ENCODE assay signal across 8 cellular contexts in genomic region chr20:37178839-37179670, GRCh38. TPM values are rescaled to one million over a fixed set of nuclear protein-coding genes. Genes with fewer than 3 reads are reported as not detected.
DNase-seq lines count a peak whose midpoint lies in the region; FAIRE-seq and TF ChIP-seq lines count a peak whose summit lies in the region.

Gene MROH8 (minus strand): TSS chr20:37179548.
Gene RPN2 (plus strand): TSS chr20:37179330. CDS start chr20:37179357, 27 bp downstream.

- H3K27me3 ChIP-seq in SJSA1 (replicated peaks) (no peaks in the 10 kb centered on the region), neuronal stem cell (ENCODE audit: control insufficient read depth in 3 of 3, insufficient read depth in 3 of 3, low read depth in 1 of 3, low read length in 3 of 3) (no peaks in the 10 kb centered on the region), subcutaneous abdominal adipose tissue (ENCODE audit: control insufficient read depth in 5 of 5, insufficient read depth in 4 of 5, low read length in 5 of 5) (no peaks in the 10 kb centered on the region)

- peak within 1 kb of the TSS; percentile 99 for H2BK120ac ChIP-seq in neuronal stem cell (ENCODE audit: low read depth, low read length)

- peak within 1 kb of the TSS; percentile 97 for H3K4me3 ChIP-seq in HFF-Myc (replicated peaks; ENCODE audit: low read depth, low read length)
- peak within 1 kb of the TSS; percentile 86 for H3K4me3 ChIP-seq in SJSA1
- H3K4me3 ChIP-seq in neuronal stem cell (ENCODE audit: low read length in 2 of 2) = peak within 1 kb of the TSS; percentile 90 to 93
- H3K4me3 ChIP-seq in subcutaneous abdominal adipose tissue (ENCODE audit: low read depth in 1 of 5, low read length in 5 of 5) = peak within 1 kb of the TSS; percentile 79 to 91 (median 88)

- peak within 1 kb of the TSS; percentile 67 for H3K4ac ChIP-seq in neuronal stem cell (ENCODE audit: low read length)

- peak within 1 kb of the TSS; percentile 99 for H3K9ac ChIP-seq in neuronal stem cell (ENCODE audit: low read depth, low read length, poor library complexity)
- peak within 1 kb of the TSS; percentile 86 to 99 (median 97) for H3K9ac ChIP-seq in subcutaneous abdominal adipose tissue (ENCODE audit: low read length in 5 of 5)

- no peak within 1 kb of the TSS for H2BK12ac ChIP-seq in neuronal stem cell (ENCODE audit: low read length)

- peak within 1 kb of the TSS; percentile 94 for H2BK5ac ChIP-seq in neuronal stem cell (ENCODE audit: low read length)

- H2AK5ac ChIP-seq in neuronal stem cell (ENCODE audit: low read depth, low read length) = peak within 1 kb of the TSS; percentile 96

- H3K9me3 ChIP-seq in SJSA1 (replicated peaks) = no peaks in the 10 kb centered on the region
- H3K9me3 ChIP-seq in neuronal stem cell (replicated peaks in 1 of 2; ENCODE audit: control insufficient read depth in 2 of 2, insufficient read depth in 1 of 2, low read depth in 1 of 2, low read length in 2 of 2) = no peaks in the 10 kb centered on the region
- no peaks in the 10 kb centered on the region for H3K9me3 ChIP-seq in subcutaneous abdominal adipose tissue (ENCODE audit: control insufficient read depth in 5 of 5, low read length in 5 of 5)

- WGBS in neuronal stem cell (ENCODE audit: extremely low coverage in 2 of 2, insufficient read length in 2 of 2, insufficient replicate concordance in 1 of 2), 2 donors = no CpG with 5 or more reads among the region's 77 CpGs

- H3K79me1 ChIP-seq in neuronal stem cell (ENCODE audit: low read depth, low read length) = peaks cover 5% of the 10 kb centered on the region

- intact Hi-C loops in activated naive CD4-positive, alpha-beta T cell treated with anti-CD3 and anti-CD28 coated beads for 36 hours (cut with micrococcal nuclease) = loop anchor here (1.0 to 2.0 kb wide), 6 partner anchors 10 to 854 kb away; partner anchors contain the start of genes BLCAP, RPRD1B, SAMHD1 and TTI1

- H3K18ac ChIP-seq in neuronal stem cell (ENCODE audit: low read length) = peak within 1 kb of the TSS; percentile 100

- H3K36me3 ChIP-seq in SJSA1 (peaks cover 32% of the 10 kb centered on the region), neuronal stem cell (replicated peaks in 1 of 2; ENCODE audit: control insufficient read depth in 2 of 2, insufficient read depth in 2 of 2, low read length in 2 of 2) (peaks cover 3 to 28% of the 10 kb centered on the region in 2 donors), subcutaneous abdominal adipose tissue (ENCODE audit: control insufficient read depth in 5 of 5, insufficient read depth in 5 of 5, low read length in 5 of 5) (peaks cover 0 to 7% (median 5%) of the 10 kb centered on the region in 5 donors)

- peak within 1 kb of the TSS; percentile 94 for H3K4me3 Mint-ChIP-seq in activated naive CD4-positive, alpha-beta T cell treated with anti-CD3 and anti-CD28 coated beads for 36 hours

- peak within 1 kb of the TSS; percentile 98 for H3K23ac ChIP-seq in neuronal stem cell (ENCODE audit: low read depth, low read length, poor library complexity)

- peak within 1 kb of the TSS; percentile 64 for H3K4me2 ChIP-seq in neuronal stem cell (ENCODE audit: insufficient read depth, low read length, poor library complexity, severe bottlenecking)

- H2AFZ ChIP-seq in neuronal stem cell (ENCODE audit: low read length) = peak within 1 kb of the TSS; percentile 100

- peak within 1 kb of the TSS; percentile 99 for H3K27ac ChIP-seq in SJSA1
- H3K27ac ChIP-seq in neuronal stem cell (replicated peaks; ENCODE audit: low read length) = peak within 1 kb of the TSS; percentile 85
- peak within 1 kb of the TSS; percentile 99 for H3K27ac ChIP-seq in subcutaneous abdominal adipose tissue (ENCODE audit: low read depth, low read length)

- no peaks in the 10 kb centered on the region for H3K9me3 Mint-ChIP-seq in activated naive CD4-positive, alpha-beta T cell treated with anti-CD3 and anti-CD28 coated beads for 36 hours

- no peak for TF ChIP-seq CTCF in HFF-Myc (IDR thresholded peaks at IDR 0.05; ENCODE audit: low read depth, low read length, missing control alignments)

- CTCF ChIA-PET in activated naive CD4-positive, alpha-beta T cell treated with anti-CD3 and anti-CD28 coated beads for 36 hours (lab: Charles Lee) = interaction anchor here (0.5 to 4.9 kb wide), 7 partner anchors 12 to 349 kb away, joined by 3 to 45 read pairs (median 4); no protein-coding TSS in a partner anchor

- H4K8ac ChIP-seq in neuronal stem cell (ENCODE audit: low read depth, low read length) = peak within 1 kb of the TSS; percentile 56

- peaks cover 37% of the 10 kb centered on the region for H3K4me1 Mint-ChIP-seq in activated naive CD4-positive, alpha-beta T cell treated with anti-CD3 and anti-CD28 coated beads for 36 hours (ENCODE audit: low read depth)

- FAIRE-seq in frontal cortex (lab: Jason Lieb, UNC) = peak; percentile 34

- H3K27ac Mint-ChIP-seq in activated naive CD4-positive, alpha-beta T cell treated with anti-CD3 and anti-CD28 coated beads for 36 hours = peak within 1 kb of the TSS; percentile 97

- peak within 1 kb of the TSS; percentile 45 for H2BK15ac ChIP-seq in neuronal stem cell (ENCODE audit: low read length)

- peak within 1 kb of the TSS; percentile 98 for H3K14ac ChIP-seq in neuronal stem cell (ENCODE audit: low read length)

- H3K4me1 ChIP-seq in SJSA1 (replicated peaks) (peaks cover 10% of the 10 kb centered on the region), neuronal stem cell (ENCODE audit: control insufficient read depth in 2 of 2, insufficient read depth in 1 of 2, low read depth in 1 of 2, low read length in 2 of 2) (peaks cover 6 to 7% of the 10 kb centered on the region in 2 donors), subcutaneous abdominal adipose tissue (ENCODE audit: control insufficient read depth in 5 of 5, insufficient read depth in 5 of 5, low read length in 5 of 5) (peaks cover 8 to 29% (median 25%) of the 10 kb centered on the region in 5 donors)

- no peaks in the 10 kb centered on the region for H3K27me3 Mint-ChIP-seq in activated naive CD4-positive, alpha-beta T cell treated with anti-CD3 and anti-CD28 coated beads for 36 hours (ENCODE audit: low read depth)

- peak; percentile 85 for DNase-seq in GM04503 (ENCODE audit: low read depth)
- DNase-seq in HFF-Myc (ENCODE audit: extremely low read depth, low read depth) = peak; percentile 89
- peak; percentile 93 for DNase-seq in MV-4-11 (lab: John Stamatoyannopoulos, UW)
- DNase-seq in SJSA1 (ENCODE audit: low read depth in 1 of 2, low spot score in 2 of 2) = peak; percentile 98 to 99
- DNase-seq in activated naive CD4-positive, alpha-beta T cell treated with anti-CD3 and anti-CD28 coated beads for 36 hours = peak; percentile 98
- peak; percentile 90 to 92 for DNase-seq in frontal cortex (ENCODE audit: low spot score in 2 of 2)
- peak; percentile 96 for DNase-seq in neuronal stem cell (ENCODE audit: low spot score)

- H3K36me3 Mint-ChIP-seq in activated naive CD4-positive, alpha-beta T cell treated with anti-CD3 and anti-CD28 coated beads for 36 hours (ENCODE audit: low read depth) = peaks cover 4% of the 10 kb centered on the region

- H4K91ac ChIP-seq in neuronal stem cell (ENCODE audit: low read depth, low read length, poor library complexity) = no peak within 1 kb of the TSS

RNA-seq across cellular contexts. Expression of gene MROH8, which starts in this region (rescaled TPM):
- total RNA-seq in SJSA1 (2014; rRNA removed; shearing (Covaris generic)) = 2.3 and 5.1 TPM in 2 replicates
- total RNA-seq in activated naive CD4-positive, alpha-beta T cell treated with anti-CD3 and anti-CD28 coated beads for 36 hours = under 1 TPM; 0.54 to 0.91 TPM
- 5.3 TPM for total RNA-seq in frontal cortex
- polyA plus RNA-seq in neuronal stem cell (2013, experiment 1 of 2) = 4.4 TPM
- 4.7 TPM for polyA plus RNA-seq in neuronal stem cell (2013, experiment 2 of 2)

RNA-seq across cellular contexts. Expression of gene RPN2, which starts in this region (rescaled TPM):
- total RNA-seq in SJSA1 (2014; rRNA removed; shearing (Covaris generic)) = 353 and 402 TPM in 2 replicates
- total RNA-seq in activated naive CD4-positive, alpha-beta T cell treated with anti-CD3 and anti-CD28 coated beads for 36 hours = 100 to 1,000 TPM; 102 to 104 TPM
- total RNA-seq in frontal cortex = 123 TPM
- 205 TPM for polyA plus RNA-seq in neuronal stem cell (2013, experiment 1 of 2)
- 211 TPM for polyA plus RNA-seq in neuronal stem cell (2013, experiment 2 of 2)

Comparison
In these comparisons a context has a peak if more than half of its experiments do, and no peak if none do; other contexts are left out.
1. Peak in every context shown above with its lines: DNase-seq, H3K4me3 ChIP-seq and H3K27ac ChIP-seq.